ENCODE assay signal across 10 cellular contexts in genomic region chr3:72816843-72817485, GRCh38.
DNase-seq lines count a peak whose midpoint lies in the region; ATAC-seq and FAIRE-seq lines count a peak whose summit lies in the region.
"Had no signal": no experiment of that assay in that cellular context is flagged by ENCODE, and none has a peak within 500 bp of the region (broad histone marks: within the 10 kb centered on the region; RNA-seq: fewer than 3 reads in every experiment).

No MANE protein-coding gene starts in this region.

- peak; percentile 64 for ATAC-seq in GM18498 (IDR thresholded peaks at IDR 0.05; ENCODE audit: unreplicated experiment)
- ATAC-seq in HG02938 (IDR thresholded peaks at IDR 0.05; ENCODE audit: unreplicated experiment), result peak; percentile 62

- DNase-seq in GM19239 (ENCODE audit: insufficient read length, low spot score) (no peak), NCI-H69 (lab: John Stamatoyannopoulos, UW) (peak; percentile 28), SHP77 treated with DMSO at 0.1 percent for 48 hours (lab: John Stamatoyannopoulos, UW) (no peak), ecto neural progenitor cell (ENCODE audit: low spot score) (no peak), LoVo (ENCODE audit: low spot score) (no peak), RKO (ENCODE audit: low spot score) (no peak)
- DNase-seq: aorta, T-helper 9 cell had no signal

- FAIRE-seq in GM19239 (lab: Jason Lieb, UNC), result peak; percentile 44
